Comparison of ENCODE assay signal across 15 cellular contexts in the genomic region with DNA sequence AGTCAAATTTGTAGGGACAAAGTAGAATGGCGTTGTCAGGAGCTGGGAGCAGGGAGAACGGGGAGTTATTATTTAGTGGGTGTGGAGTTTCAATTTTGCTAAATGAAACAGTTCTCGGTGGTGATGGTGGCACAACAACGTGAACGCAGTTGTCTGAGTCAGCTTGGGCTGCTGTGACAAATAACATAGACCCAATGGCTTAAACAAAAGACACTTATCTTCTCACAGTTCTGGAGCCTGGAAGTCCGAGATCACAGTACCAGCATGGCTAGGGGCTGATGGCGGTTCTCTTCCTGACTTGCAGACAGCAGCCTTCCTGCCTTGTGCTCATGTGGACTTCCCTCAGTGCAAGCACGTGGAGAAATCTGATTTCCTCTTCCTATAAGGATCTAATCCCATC.
DNase-seq lines count a peak whose midpoint lies in the region; ATAC-seq, FAIRE-seq and TF ChIP-seq lines count a peak whose summit lies in the region.
"Had no signal": no experiment of that assay in that cellular context is flagged by ENCODE, and none has a peak within 500 bp of the region (broad histone marks: within the 10 kb centered on the region; RNA-seq: fewer than 3 reads in every experiment).

No MANE protein-coding gene starts in this region.

- no peaks in the 10 kb centered on the region for H3K36me3 ChIP-seq in endothelial cell of umbilical vein (ENCODE audit: control insufficient read depth in 2 of 2, extremely low read depth in 1 of 2, insufficient read depth in 2 of 2, low read length in 2 of 2)
- H3K36me3 ChIP-seq in neural progenitor cell = no peaks in the 10 kb centered on the region
- H3K36me3 ChIP-seq: suprapubic skin, uterus had no signal

- peaks cover 5% of the 10 kb centered on the region for H3K36me3 Mint-ChIP-seq in neural progenitor cell

- H3K4me3 ChIP-seq in endothelial cell of umbilical vein (replicated peaks in 1 of 3; ENCODE audit: insufficient read depth in 1 of 3, low read depth in 1 of 3, low read length in 3 of 3) (no peak overlapping the region), neural progenitor cell (no peak overlapping the region)
- H3K4me3 ChIP-seq: suprapubic skin, uterus had no signal

- H3K9me3 ChIP-seq in endothelial cell of umbilical vein (replicated peaks; ENCODE audit: control insufficient read depth, insufficient read depth, low read length) (peaks cover 2% of the 10 kb centered on the region), neural progenitor cell (ENCODE audit: low read depth) (no peaks in the 10 kb centered on the region)

- peaks cover 1% of the 10 kb centered on the region for H3K4me1 ChIP-seq in endothelial cell of umbilical vein (ENCODE audit: control insufficient read depth, extremely low read depth, insufficient read depth, low read length)
- no peaks in the 10 kb centered on the region for H3K4me1 ChIP-seq in neural progenitor cell
- H3K4me1 ChIP-seq: uterus had no signal

- H3K27me3 ChIP-seq in endothelial cell of umbilical vein (ENCODE audit: control insufficient read depth in 2 of 2, insufficient read depth in 2 of 2, low read length in 2 of 2) (no peaks in the 10 kb centered on the region), neural progenitor cell (no peaks in the 10 kb centered on the region)
- H3K27me3 ChIP-seq: suprapubic skin, uterus had no signal

- H3K27ac Mint-ChIP-seq in stimulated activated naive CD8-positive, alpha-beta T cell treated with anti-CD3 and anti-CD28 coated beads, Interleukin-15, amount 100 ng/mL, for 72 hours = no peak overlapping the region
- no peak overlapping the region for H3K27ac Mint-ChIP-seq in neural progenitor cell

- H3K27me3 Mint-ChIP-seq in stimulated activated naive CD8-positive, alpha-beta T cell treated with anti-CD3 and anti-CD28 coated beads, Interleukin-15, amount 100 ng/mL, for 72 hours = no peaks in the 10 kb centered on the region
- H3K27me3 Mint-ChIP-seq in neural progenitor cell (ENCODE audit: insufficient read depth, low read depth) = peaks cover 4% of the 10 kb centered on the region

- BruUV-seq in endothelial cell of umbilical vein (replicated peaks; lab: Mats Ljungman, UMichigan) = no TSS peak

- H3K4me2 ChIP-seq in endothelial cell of umbilical vein (ENCODE audit: insufficient read depth, low read length) (no peak overlapping the region), neural progenitor cell (no peak overlapping the region)

- intact Hi-C loops in endothelial cell of umbilical vein (cut with micrococcal nuclease) = no loop called here

- dilution Hi-C loops in endothelial cell of umbilical vein (cut with MboI; ENCODE audit: extremely low pct_ligation_motif_present, low sequenced_read_pairs) = no loop called here

- H3K79me2 ChIP-seq in endothelial cell of umbilical vein (ENCODE audit: control insufficient read depth, insufficient read depth, low read length) (no peaks in the 10 kb centered on the region), neural progenitor cell (ENCODE audit: low read depth) (no peaks in the 10 kb centered on the region)

- ATAC-seq in stimulated activated naive CD8-positive, alpha-beta T cell treated with anti-CD3 and anti-CD28 coated beads, Interleukin-15, amount 100 ng/mL, for 72 hours = peak; percentile 79

- no peaks in the 10 kb centered on the region for H3K9me1 ChIP-seq in endothelial cell of umbilical vein (replicated peaks; ENCODE audit: control insufficient read depth, extremely low read depth, insufficient read depth, low read length)

- TF ChIP-seq POLR2A in endothelial cell of umbilical vein (IDR thresholded peaks at IDR 0.05; ENCODE audit: low read depth, low read length) = no peak

- POLR2A ChIA-PET in endothelial cell of umbilical vein (lab: Charles Lee) = no interaction called here

- no peaks in the 10 kb centered on the region for H4K20me1 ChIP-seq in endothelial cell of umbilical vein (replicated peaks; ENCODE audit: control insufficient read depth, extremely low read depth, insufficient read depth, low read length)
- no peaks in the 10 kb centered on the region for H4K20me1 ChIP-seq in neural progenitor cell (ENCODE audit: low read depth)

- TF ChIP-seq CTCF in endothelial cell of umbilical vein (IDR thresholded peaks at IDR 0.05; ENCODE audit: extremely low read depth in 1 of 2, insufficient read depth in 1 of 2, low read depth in 1 of 2, low read length in 2 of 2) (no peak), neural progenitor cell (IDR thresholded peaks at IDR 0.05) (no peak)

- H3K9ac ChIP-seq in endothelial cell of umbilical vein (replicated peaks; ENCODE audit: extremely low read depth, insufficient read depth, low read length) (no peak overlapping the region), neural progenitor cell (no peak overlapping the region)

- CTCF ChIA-PET in endothelial cell of umbilical vein (lab: Charles Lee) = no interaction called here

- H2AFZ ChIP-seq in endothelial cell of umbilical vein (ENCODE audit: low read depth, low read length) = no peak overlapping the region
- H2AFZ ChIP-seq in neural progenitor cell (replicated peaks) = no peak overlapping the region

- H3K4me1 Mint-ChIP-seq in stimulated activated naive CD8-positive, alpha-beta T cell treated with anti-CD3 and anti-CD28 coated beads, Interleukin-15, amount 100 ng/mL, for 72 hours = peaks cover 48% of the 10 kb centered on the region
- H3K4me1 Mint-ChIP-seq in neural progenitor cell = peaks cover 18% of the 10 kb centered on the region

- peak overlapping the region; percentile 13 to 62 for H3K4me3 Mint-ChIP-seq in stimulated activated naive CD8-positive, alpha-beta T cell treated with anti-CD3 and anti-CD28 coated beads, Interleukin-15, amount 100 ng/mL, for 72 hours
- H3K4me3 Mint-ChIP-seq in neural progenitor cell = no peak overlapping the region

- H3K27ac ChIP-seq in endothelial cell of umbilical vein (ENCODE audit: insufficient read depth, low read depth, low read length) (no peak overlapping the region), neural progenitor cell (no peak overlapping the region)
- H3K27ac ChIP-seq: suprapubic skin, uterus had no signal

- peaks cover 17 to 34% of the 10 kb centered on the region in 2 donors for H3K9me3 Mint-ChIP-seq in stimulated activated naive CD8-positive, alpha-beta T cell treated with anti-CD3 and anti-CD28 coated beads, Interleukin-15, amount 100 ng/mL, for 72 hours
- H3K9me3 Mint-ChIP-seq in neural progenitor cell = peaks cover 32% of the 10 kb centered on the region

- DNase-seq in activated CD4-positive, alpha-beta T cell treated with anti-CD3 and anti-CD28 coated beads for 48 hours = peak; percentile 65
- no peak for DNase-seq in activated CD4-positive, alpha-beta T cell treated with anti-CD3 and anti-CD28 coated beads, Interleukin-2, amount 50 U/mL, for 4 hours
- peak; percentile 64 for DNase-seq in stimulated activated CD4-positive, alpha-beta T cell treated with anti-CD3 and anti-CD28 coated beads, Interleukin-15, amount 100 ng/mL, for 24 hours
- no peak for DNase-seq in stimulated activated CD4-positive, alpha-beta T cell treated with anti-CD3 and anti-CD28 coated beads, Interleukin-12 subunit alpha, Interleukin-12 subunit beta, amount 100 ng/mL, for 4 hours
- DNase-seq in endothelial cell of umbilical vein (ENCODE audit: low read depth, low spot score) (no peak), neural progenitor cell (ENCODE audit: low spot score) (no peak)
- peak in 1 of 2 donors; percentile 49 for DNase-seq in stimulated activated naive CD8-positive, alpha-beta T cell treated with anti-CD3 and anti-CD28 coated beads, Interleukin-15, amount 100 ng/mL, for 72 hours
- DNase-seq in NK-92 treated with Interleukin-12 subunit alpha and Interleukin-12 subunit beta, amount 100 ng/mL, for 24 hours (lab: John Stamatoyannopoulos, UW) = no peak
- DNase-seq: Calu3, nucleus accumbens, uterus had no signal

- no peaks in the 10 kb centered on the region for H3F3A ChIP-seq in neural progenitor cell (ENCODE audit: low read depth)

- FAIRE-seq in endothelial cell of umbilical vein (lab: Jason Lieb, UNC) = peak; percentile 18
- FAIRE-seq: A204.1, astrocyte, RCC 7860 had no signal

TF ChIP-seq in endothelial cell of umbilical vein, 7 proteins besides CTCF, POLR2A, EP300 and RAD21:
- TF ChIP-seq GATA2 (IDR thresholded peaks at IDR 0.05; ENCODE audit: insufficient read depth, insufficient read length, low read depth, low read length) (no peak), EZH2 (IDR thresholded peaks at IDR 0.05; ENCODE audit: borderline replicate concordance, low read depth, low read length, severe bottlenecking) (no peak), MYC (IDR thresholded peaks at IDR 0.05; ENCODE audit: low read depth, low read length) (no peak), POLR2AphosphoS5 (IDR thresholded peaks at IDR 0.05; ENCODE audit: insufficient read depth, low read depth, low read length) (no peak)
- TF ChIP-seq, protein P1, sequence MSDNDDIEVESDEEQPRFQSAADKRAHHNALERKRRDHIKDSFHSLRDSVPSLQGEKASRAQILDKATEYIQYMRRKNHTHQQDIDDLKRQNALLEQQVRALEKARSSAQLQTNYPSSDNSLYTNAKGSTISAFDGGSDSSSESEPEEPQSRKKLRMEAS (IDR thresholded peaks at IDR 0.05; ENCODE audit: insufficient read depth, insufficient read length) = no peak
TF ChIP-seq in endothelial cell of umbilical vein: peak in this region for 0.

Comparison
In these comparisons a context has a peak if more than half of its experiments do, and no peak if none do; other contexts are left out.
1. DNase-seq: peak in activated CD4-positive, alpha-beta T cell treated with anti-CD3 and anti-CD28 coated beads for 48 hours (single experiment) and stimulated activated CD4-positive, alpha-beta T cell treated with anti-CD3 and anti-CD28 coated beads, Interleukin-15, amount 100 ng/mL, for 24 hours (single experiment); none in activated CD4-positive, alpha-beta T cell treated with anti-CD3 and anti-CD28 coated beads, Interleukin-2, amount 50 U/mL, for 4 hours (0 of 2), stimulated activated CD4-positive, alpha-beta T cell treated with anti-CD3 and anti-CD28 coated beads, Interleukin-12 subunit alpha, Interleukin-12 subunit beta, amount 100 ng/mL, for 4 hours (single experiment), endothelial cell of umbilical vein (single experiment), neural progenitor cell (single experiment) and NK-92 treated with Interleukin-12 subunit alpha and Interleukin-12 subunit beta, amount 100 ng/mL, for 24 hours (single experiment).